Comparison of ENCODE assay signal across 8 cellular contexts in the genomic region with DNA sequence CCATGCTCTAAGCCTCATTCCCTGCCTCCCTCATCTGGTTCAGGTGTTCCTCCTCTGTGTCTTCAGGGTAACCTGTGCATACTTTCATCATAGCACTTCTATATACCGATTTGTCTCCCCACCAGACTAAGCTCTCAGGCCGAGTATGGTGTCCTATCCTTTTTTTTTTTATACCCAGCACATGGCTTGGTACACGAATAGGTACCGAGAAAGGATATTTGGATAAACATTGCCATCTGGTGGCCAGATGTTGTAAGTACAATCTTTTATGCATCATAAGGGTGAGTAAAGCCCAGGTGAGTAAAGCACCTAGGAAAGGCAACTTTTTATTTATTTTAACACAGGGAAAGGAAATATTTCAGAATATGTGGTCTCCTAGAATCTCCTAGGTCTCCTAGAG.
DNase-seq lines count a peak whose midpoint lies in the region; ATAC-seq and TF ChIP-seq lines count a peak whose summit lies in the region.

No MANE protein-coding gene starts in this region.

- TF ChIP-seq POLR2A in spleen (IDR thresholded peaks at IDR 0.05), result no peak

- H3K4me1 ChIP-seq in HAP-1, result no peaks in the 10 kb centered on the region
- no peaks in the 10 kb centered on the region for H3K4me1 ChIP-seq in spleen

- DNase-seq in stimulated activated naive CD4-positive, alpha-beta T cell (lab: John Stamatoyannopoulos, UW), result peak in 4 of 6 experiments; percentile 1 to 68 (median 44)
- DNase-seq in stimulated activated naive CD4-positive, alpha-beta T cell treated with Interleukin-2 at 50 U/mL for 16 hours (lab: John Stamatoyannopoulos, UW), result no peak
- DNase-seq in HAP-1 (ENCODE audit: low spot score in 2 of 2) (peak; percentile 49 to 64), NCI-H2081 (lab: John Stamatoyannopoulos, UW) (peak; percentile 61 to 76), glomerular endothelial cell (ENCODE audit: extremely low read depth, low read depth, low spot score) (peak; percentile 22), spleen (no peak), T1000 (lab: John Stamatoyannopoulos, UW) (no peak)
- DNase-seq in activated CD8-positive, alpha-beta T cell treated with anti-CD3 and anti-CD28 coated beads, Interleukin-2, amount 10 ng/mL, durations not matched to agents 7 days and 5 days, result peak; percentile 53

- no peak overlapping the region for H3K27ac ChIP-seq in spleen

- ATAC-seq in activated CD8-positive, alpha-beta T cell treated with anti-CD3 and anti-CD28 coated beads, Interleukin-2, amount 10 ng/mL, durations not matched to agents 7 days and 5 days, result peak; percentile 63

- CTCF ChIA-PET in activated CD8-positive, alpha-beta T cell treated with anti-CD3 and anti-CD28 coated beads, Interleukin-2, amount 10 ng/mL, durations not matched to agents 7 days and 5 days (lab: Charles Lee), result interaction anchor here (0.6 to 1.1 kb wide), 5 partner anchors 33 to 353 kb away, joined by 3 read pairs; no protein-coding TSS in a partner anchor

- H3K27ac Mint-ChIP-seq in activated CD8-positive, alpha-beta T cell treated with anti-CD3 and anti-CD28 coated beads, Interleukin-2, amount 10 ng/mL, durations not matched to agents 7 days and 5 days, result no peak overlapping the region

- peak; percentile 22 to 69 (median 60) for TF ChIP-seq CTCF in spleen (IDR thresholded peaks at IDR 0.05 in 8 of 11, conservative IDR thresholded peaks at IDR 0.05 in 3 of 11)

- WGBS in spleen, 5 donors, result 18 to 30% (median 21%) methylated on average over 4 of the region's 4 CpGs

- H3K36me3 ChIP-seq in HAP-1 (replicated peaks) (no peaks in the 10 kb centered on the region), spleen (no peaks in the 10 kb centered on the region)

- peaks cover 3% of the 10 kb centered on the region for H3K9me3 Mint-ChIP-seq in activated CD8-positive, alpha-beta T cell treated with anti-CD3 and anti-CD28 coated beads, Interleukin-2, amount 10 ng/mL, durations not matched to agents 7 days and 5 days (ENCODE audit: insufficient read depth)

- peaks cover 3% of the 10 kb centered on the region for H3K36me3 Mint-ChIP-seq in activated CD8-positive, alpha-beta T cell treated with anti-CD3 and anti-CD28 coated beads, Interleukin-2, amount 10 ng/mL, durations not matched to agents 7 days and 5 days (ENCODE audit: low read depth)

- H3K27me3 ChIP-seq in HAP-1 (ENCODE audit: low read depth) (no peaks in the 10 kb centered on the region), spleen (replicated peaks in 1 of 7) (no peaks in the 10 kb centered on the region)

- no peak overlapping the region for H3K4me3 Mint-ChIP-seq in activated CD8-positive, alpha-beta T cell treated with anti-CD3 and anti-CD28 coated beads, Interleukin-2, amount 10 ng/mL, durations not matched to agents 7 days and 5 days

- peaks cover 16% of the 10 kb centered on the region for H3K9me3 ChIP-seq in HAP-1
- peaks cover 0 to 5% (median 0%) of the 10 kb centered on the region in 8 donors for H3K9me3 ChIP-seq in spleen

- H3K4me1 Mint-ChIP-seq in activated CD8-positive, alpha-beta T cell treated with anti-CD3 and anti-CD28 coated beads, Interleukin-2, amount 10 ng/mL, durations not matched to agents 7 days and 5 days (ENCODE audit: low read depth), result no peaks in the 10 kb centered on the region

- POLR2A ChIA-PET in activated CD8-positive, alpha-beta T cell treated with anti-CD3 and anti-CD28 coated beads, Interleukin-2, amount 10 ng/mL, durations not matched to agents 7 days and 5 days (lab: Charles Lee), result interaction anchor here (0.6 kb wide), 1 partner anchor 31 kb away, joined by 4 read pairs; no protein-coding TSS in a partner anchor

- in situ Hi-C loops in HAP-1 (cut with MboI; ENCODE audit: low sequenced_read_pairs), result loop anchor here (10.0 kb wide), 1 partner anchor 229 kb away; no protein-coding TSS in a partner anchor

- H3K27me3 Mint-ChIP-seq in activated CD8-positive, alpha-beta T cell treated with anti-CD3 and anti-CD28 coated beads, Interleukin-2, amount 10 ng/mL, durations not matched to agents 7 days and 5 days (ENCODE audit: low read depth), result no peaks in the 10 kb centered on the region

- no peak overlapping the region for H3K4me3 ChIP-seq in HAP-1
- H3K4me3 ChIP-seq in spleen, result no peak overlapping the region

- intact Hi-C loops in spleen (cut with DNase I; ENCODE audit: low total_unique reads), result loop anchor here (10.0 kb wide), 2 partner anchors 239 to 999 kb away; no protein-coding TSS in a partner anchor

Comparison
In these comparisons a context has a peak if more than half of its experiments do, and no peak if none do; other contexts are left out.
1. DNase-seq: peak in stimulated activated naive CD4-positive, alpha-beta T cell (4 of 6), HAP-1 (2 of 2), NCI-H2081 (2 of 2), activated CD8-positive, alpha-beta T cell treated with anti-CD3 and anti-CD28 coated beads, Interleukin-2, amount 10 ng/mL, durations not matched to agents 7 days and 5 days (single experiment) and glomerular endothelial cell (single experiment); none in stimulated activated naive CD4-positive, alpha-beta T cell treated with Interleukin-2 at 50 U/mL for 16 hours (single experiment), spleen (single experiment) and T1000 (single experiment).